18 cellular contexts compared by ENCODE assay signal in the genomic region with DNA sequence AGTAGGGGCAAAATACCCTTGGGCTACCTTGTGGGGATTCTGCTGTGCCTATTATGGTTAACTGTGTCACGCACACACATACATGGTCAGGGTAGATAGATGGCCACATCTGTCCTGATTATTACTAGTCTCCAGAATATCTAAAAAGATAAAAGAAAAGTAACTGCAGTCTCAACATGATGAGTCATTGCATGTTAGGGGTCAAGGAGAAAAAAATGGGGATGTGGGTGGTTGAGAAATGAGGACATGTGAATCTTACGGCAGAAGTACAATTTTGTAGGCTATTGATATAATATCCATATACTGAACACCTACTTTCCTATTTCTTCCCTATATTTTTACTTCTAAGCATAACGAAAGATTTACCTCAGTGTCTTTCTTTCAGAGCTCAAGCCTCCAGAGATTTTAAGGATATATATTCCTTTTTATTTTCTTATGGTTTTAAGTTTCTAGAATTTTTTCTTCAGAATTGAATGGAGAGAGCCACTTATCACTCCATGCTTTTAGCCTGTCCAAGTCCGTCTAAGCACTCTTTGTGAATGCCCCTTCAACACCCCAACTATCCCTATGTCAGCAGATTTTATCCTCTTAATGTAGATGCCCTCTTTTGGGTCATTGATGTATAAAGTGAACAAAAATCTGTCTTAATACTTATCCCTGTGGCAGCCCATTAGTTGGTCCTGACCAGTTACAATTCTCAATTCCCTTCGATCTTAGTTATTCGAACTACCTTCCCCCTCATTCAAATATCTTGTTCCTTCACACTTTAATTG.
A peak's percentile ranks its signal among the peaks of the same experiment; 100 is the strongest.
DNase-seq lines count a peak whose midpoint lies in the region; TF ChIP-seq lines count a peak whose summit lies in the region.
"Had no signal": no experiment of that assay in that cellular context is flagged by ENCODE, and none has a peak within 500 bp of the region (broad histone marks: within the 10 kb centered on the region; RNA-seq: fewer than 3 reads in every experiment).

No MANE protein-coding gene starts in this region.

- intact Hi-C loops in stomach (cut with DNase I; ENCODE audit: low total_unique reads), result no loop called here

- H3K27ac Mint-ChIP-seq in progenitor cell of endocrine pancreas, result no peak overlapping the region
- H3K27ac Mint-ChIP-seq: B cell; CD4-positive, CD25-positive, alpha-beta regulatory T cell had no signal

- H3K9me3 Mint-ChIP-seq in progenitor cell of endocrine pancreas (ENCODE audit: low read depth), result peaks cover 3% of the 10 kb centered on the region

- peaks cover 0 to 3% (median 0%) of the 10 kb centered on the region in 4 donors for H3K9me3 ChIP-seq in stomach
- H3K9me3 ChIP-seq: Caco-2, HAP-1, Peyer's patch, SJSA1 had no signal

- no peaks in the 10 kb centered on the region for H3K4me1 ChIP-seq in stomach
- H3K4me1 ChIP-seq: Caco-2, HAP-1, Peyer's patch, SJSA1 had no signal

- peak; percentile 74 for DNase-seq in CMK (ENCODE audit: low read depth)
- peak; percentile 4 for DNase-seq in NB4 (ENCODE audit: low read depth)
- DNase-seq in brain microvascular endothelial cell, result peak; percentile 42
- DNase-seq in non-pigmented ciliary epithelial cell (ENCODE audit: low read depth), result peak; percentile 45
- DNase-seq in T-helper 9 cell, result no peak
- no peak for DNase-seq in progenitor cell of endocrine pancreas (ENCODE audit: low spot score, unreplicated experiment)
- DNase-seq in stomach, result no peak
- DNase-seq: Caco-2; CD4-positive, CD25-positive, alpha-beta regulatory T cell; DMS153; GF-D8; NCI-H1105; NCI-H2081; Peyer's patch had no signal

- 88 to 93% (median 89%) methylated on average over 6 of the region's 6 CpGs for WGBS in stomach, 5 donors

- no peak for TF ChIP-seq EP300 in stomach (IDR thresholded peaks at IDR 0.05)

- in situ Hi-C loops in brain microvascular endothelial cell (cut with HindIII; ENCODE audit: low pct_ligation_motif_present, low sequenced_read_pairs), result no loop called here

- TF ChIP-seq CTCF in NB4 (IDR thresholded peaks at IDR 0.05; ENCODE audit: low read depth, low read length) (no peak), brain microvascular endothelial cell (IDR thresholded peaks at IDR 0.05; ENCODE audit: low read depth, low read length, missing control alignments) (no peak), progenitor cell of endocrine pancreas (IDR thresholded peaks at IDR 0.05; ENCODE audit: unreplicated experiment) (no peak), stomach (IDR thresholded peaks at IDR 0.05) (no peak)

- H3K36me3 Mint-ChIP-seq in progenitor cell of endocrine pancreas (ENCODE audit: insufficient read depth), result no peaks in the 10 kb centered on the region
- H3K36me3 Mint-ChIP-seq: CD4-positive, CD25-positive, alpha-beta regulatory T cell had no signal

- H3K36me3 ChIP-seq in brain microvascular endothelial cell (replicated peaks) (no peaks in the 10 kb centered on the region), stomach (no peaks in the 10 kb centered on the region)
- H3K36me3 ChIP-seq: HAP-1, Peyer's patch, SJSA1 had no signal

- H3K4me3 Mint-ChIP-seq in progenitor cell of endocrine pancreas (ENCODE audit: low read depth), result no peak overlapping the region
- H3K4me3 Mint-ChIP-seq: B cell; CD4-positive, CD25-positive, alpha-beta regulatory T cell had no signal

- H3K27ac ChIP-seq in brain microvascular endothelial cell (no peak overlapping the region), stomach (no peak overlapping the region)
- H3K27ac ChIP-seq: Peyer's patch, SJSA1 had no signal

- no peak overlapping the region for H3K4me3 ChIP-seq in NB4 (ENCODE audit: low read depth, low read length)
- no peak overlapping the region for H3K4me3 ChIP-seq in brain microvascular endothelial cell (ENCODE audit: low read depth, low read length)
- H3K4me3 ChIP-seq in stomach, result no peak overlapping the region
- H3K4me3 ChIP-seq: GM12878, HAP-1, Peyer's patch, SJSA1 had no signal

- H3K27me3 Mint-ChIP-seq in progenitor cell of endocrine pancreas, result no peaks in the 10 kb centered on the region
- H3K27me3 Mint-ChIP-seq: B cell; CD4-positive, CD25-positive, alpha-beta regulatory T cell had no signal

- no peaks in the 10 kb centered on the region for H3K4me1 Mint-ChIP-seq in progenitor cell of endocrine pancreas (ENCODE audit: low read depth)
- H3K4me1 Mint-ChIP-seq: B cell; CD4-positive, CD25-positive, alpha-beta regulatory T cell had no signal

- TF ChIP-seq POLR2A in NB4 (IDR thresholded peaks at IDR 0.05; ENCODE audit: extremely low read depth, insufficient read length) (no peak), stomach (IDR thresholded peaks at IDR 0.05) (no peak)

- no peaks in the 10 kb centered on the region for H3K27me3 ChIP-seq in brain microvascular endothelial cell (replicated peaks)
- no peaks in the 10 kb centered on the region for H3K27me3 ChIP-seq in stomach
- H3K27me3 ChIP-seq: Peyer's patch, SJSA1 had no signal

Comparison
In these comparisons a context has a peak if more than half of its experiments do, and no peak if none do; other contexts are left out.
1. DNase-seq: peak in CMK (single experiment), NB4 (single experiment), brain microvascular endothelial cell (single experiment) and non-pigmented ciliary epithelial cell (single experiment); none in T-helper 9 cell (single experiment), progenitor cell of endocrine pancreas (single experiment) and stomach (single experiment).